ENCODE assay signal across 8 cellular contexts in the genomic region with DNA sequence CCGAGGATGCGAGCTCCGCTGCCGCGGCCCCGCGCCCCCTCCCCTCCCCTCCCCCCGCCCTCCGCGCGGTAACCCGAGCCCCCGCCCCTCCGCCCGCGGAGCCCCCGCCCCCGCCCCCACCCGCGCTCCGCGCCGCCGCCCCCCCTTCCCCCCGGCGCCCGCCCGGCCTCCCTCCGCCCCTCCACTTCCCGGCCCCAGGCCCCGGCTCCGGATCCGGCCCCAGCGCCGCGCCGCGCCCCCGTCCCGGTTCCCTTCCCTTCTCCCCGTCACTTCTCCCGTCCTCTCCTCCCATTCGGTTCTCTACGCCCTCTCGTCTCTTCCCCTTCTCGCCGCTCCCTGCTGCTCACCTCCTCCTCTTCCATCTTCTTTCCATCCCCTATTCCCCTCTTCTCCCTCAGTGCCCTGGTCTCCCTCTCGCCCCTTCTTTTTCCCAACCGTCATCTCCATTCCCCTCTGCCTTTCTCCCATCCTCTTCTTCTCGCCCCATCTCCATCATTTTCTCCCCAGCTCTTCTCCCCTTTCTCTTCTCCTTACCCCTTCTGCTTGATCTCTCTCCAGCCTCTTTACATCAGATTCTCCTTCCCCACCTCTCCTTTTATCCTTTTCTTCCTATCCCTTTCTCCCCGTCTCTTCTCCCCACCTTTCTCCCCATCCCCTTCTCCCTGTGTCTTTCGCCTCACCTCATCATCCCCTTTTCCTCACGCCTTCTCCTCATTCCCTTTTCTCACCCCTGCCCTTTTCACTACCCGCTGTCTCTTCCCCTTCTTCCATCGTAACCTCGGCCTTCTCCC. TPM values are rescaled to one million over a fixed set of nuclear protein-coding genes. Genes with fewer than 3 reads are reported as not detected.
A peak's percentile ranks its signal among the peaks of the same experiment; 100 is the strongest.
DNase-seq lines count a peak whose midpoint lies in the region; ATAC-seq and TF ChIP-seq lines count a peak whose summit lies in the region.

A gene with protein sequence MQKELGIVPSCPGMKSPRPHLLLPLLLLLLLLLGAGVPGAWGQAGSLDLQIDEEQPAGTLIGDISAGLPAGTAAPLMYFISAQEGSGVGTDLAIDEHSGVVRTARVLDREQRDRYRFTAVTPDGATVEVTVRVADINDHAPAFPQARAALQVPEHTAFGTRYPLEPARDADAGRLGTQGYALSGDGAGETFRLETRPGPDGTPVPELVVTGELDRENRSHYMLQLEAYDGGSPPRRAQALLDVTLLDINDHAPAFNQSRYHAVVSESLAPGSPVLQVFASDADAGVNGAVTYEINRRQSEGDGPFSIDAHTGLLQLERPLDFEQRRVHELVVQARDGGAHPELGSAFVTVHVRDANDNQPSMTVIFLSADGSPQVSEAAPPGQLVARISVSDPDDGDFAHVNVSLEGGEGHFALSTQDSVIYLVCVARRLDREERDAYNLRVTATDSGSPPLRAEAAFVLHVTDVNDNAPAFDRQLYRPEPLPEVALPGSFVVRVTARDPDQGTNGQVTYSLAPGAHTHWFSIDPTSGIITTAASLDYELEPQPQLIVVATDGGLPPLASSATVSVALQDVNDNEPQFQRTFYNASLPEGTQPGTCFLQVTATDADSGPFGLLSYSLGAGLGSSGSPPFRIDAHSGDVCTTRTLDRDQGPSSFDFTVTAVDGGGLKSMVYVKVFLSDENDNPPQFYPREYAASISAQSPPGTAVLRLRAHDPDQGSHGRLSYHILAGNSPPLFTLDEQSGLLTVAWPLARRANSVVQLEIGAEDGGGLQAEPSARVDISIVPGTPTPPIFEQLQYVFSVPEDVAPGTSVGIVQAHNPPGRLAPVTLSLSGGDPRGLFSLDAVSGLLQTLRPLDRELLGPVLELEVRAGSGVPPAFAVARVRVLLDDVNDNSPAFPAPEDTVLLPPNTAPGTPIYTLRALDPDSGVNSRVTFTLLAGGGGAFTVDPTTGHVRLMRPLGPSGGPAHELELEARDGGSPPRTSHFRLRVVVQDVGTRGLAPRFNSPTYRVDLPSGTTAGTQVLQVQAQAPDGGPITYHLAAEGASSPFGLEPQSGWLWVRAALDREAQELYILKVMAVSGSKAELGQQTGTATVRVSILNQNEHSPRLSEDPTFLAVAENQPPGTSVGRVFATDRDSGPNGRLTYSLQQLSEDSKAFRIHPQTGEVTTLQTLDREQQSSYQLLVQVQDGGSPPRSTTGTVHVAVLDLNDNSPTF (N-terminal part only) (minus strand): TSS at position 20 of the 791 bp plus-strand sequence. CDS start 14,196 bp downstream, outside the sequence.

- no peak within 1 kb of the TSS for H3K27ac Mint-ChIP-seq in T-helper 1 cell treated with Interleukin-12 subunit alpha and Interleukin-12 subunit beta and Interleukin-4 antibody, amounts not matched to agents 30 μg/mL and 1 μg/mL, for 36 hours

- no peak within 1 kb of the TSS for H3K27ac ChIP-seq in foreskin keratinocyte

- no peaks in the 10 kb centered on the region for H3K36me3 Mint-ChIP-seq in T-helper 1 cell treated with Interleukin-12 subunit alpha and Interleukin-12 subunit beta and Interleukin-4 antibody, amounts not matched to agents 30 μg/mL and 1 μg/mL, for 36 hours (ENCODE audit: low read depth)

- peak within 1 kb of the TSS; percentile 59 for H3K4me3 ChIP-seq in H7 (ENCODE audit: insufficient read depth, low read depth, low read length)

- TF ChIP-seq CTCF in foreskin keratinocyte (conservative IDR thresholded peaks at IDR 0.05): no peak
- TF ChIP-seq CTCF in omental fat pad (IDR thresholded peaks at IDR 0.05): no peak

- no peaks in the 10 kb centered on the region for H3K9me3 Mint-ChIP-seq in T-helper 1 cell treated with Interleukin-12 subunit alpha and Interleukin-12 subunit beta and Interleukin-4 antibody, amounts not matched to agents 30 μg/mL and 1 μg/mL, for 36 hours

- peak within 1 kb of the TSS; percentile 68 for H3K4me3 Mint-ChIP-seq in T-helper 1 cell treated with Interleukin-12 subunit alpha and Interleukin-12 subunit beta and Interleukin-4 antibody, amounts not matched to agents 30 μg/mL and 1 μg/mL, for 36 hours

- no peaks in the 10 kb centered on the region for H3K4me1 ChIP-seq in foreskin keratinocyte

- H3K27me3 Mint-ChIP-seq in T-helper 1 cell treated with Interleukin-12 subunit alpha and Interleukin-12 subunit beta and Interleukin-4 antibody, amounts not matched to agents 30 μg/mL and 1 μg/mL, for 36 hours (ENCODE audit: low read depth): peaks cover 17% of the 10 kb centered on the region

- ATAC-seq in foreskin keratinocyte: peak; percentile 14
- ATAC-seq in omental fat pad (ENCODE audit: low FRiP score): peak; percentile 59
- no peak for ATAC-seq in GM19452 (IDR thresholded peaks at IDR 0.05; ENCODE audit: unreplicated experiment)
- ATAC-seq in HG02840 (IDR thresholded peaks at IDR 0.05; ENCODE audit: low FRiP score, unreplicated experiment): no peak

- H3K4me1 Mint-ChIP-seq in T-helper 1 cell treated with Interleukin-12 subunit alpha and Interleukin-12 subunit beta and Interleukin-4 antibody, amounts not matched to agents 30 μg/mL and 1 μg/mL, for 36 hours (ENCODE audit: low read depth): peaks cover 2% of the 10 kb centered on the region

- H3K36me3 ChIP-seq in H7 (replicated peaks; ENCODE audit: control insufficient read depth, insufficient read depth, low read length): no peaks in the 10 kb centered on the region

- DNase-seq in H7 (peak; percentile 96), foreskin keratinocyte (no peak), omental fat pad (ENCODE audit: low spot score) (no peak), cortex of kidney (lab: John Stamatoyannopoulos, UW) (no peak), NCI-H510A (lab: John Stamatoyannopoulos, UW) (no peak)

- H3K27me3 ChIP-seq in H7 (ENCODE audit: control insufficient read depth, insufficient read depth, low read length) (peaks cover 24% of the 10 kb centered on the region), foreskin keratinocyte (peaks cover 93% of the 10 kb centered on the region)

RNA-seq across cellular contexts. Expression of the gene that starts here (rescaled TPM):
- total RNA-seq in H7 (2014; rRNA removed; shearing (Covaris generic)): 15.7 and 16.8 TPM in 2 replicates
- total RNA-seq in foreskin keratinocyte (0.03 and 0.11 TPM in 2 replicates), omental fat pad (10 to 100 TPM; 12.6 to 26.3 (median 19.4) TPM)
- 0.02 and 0.03 TPM in 2 replicates for polyA plus RNA-seq in foreskin keratinocyte

Comparison
In these comparisons a context has a peak if more than half of its experiments do, and no peak if none do; other contexts are left out.
1. RNA of the gene that starts here (total RNA-seq): 12.6 to 26.3 TPM in omental fat pad and 15.7 to 16.8 TPM in H7; 0.03 to 0.11 TPM in foreskin keratinocyte; every median in the first group is over 10 times any median in the second.
2. Peak in ATAC-seq in foreskin keratinocyte; RNA of the gene not detected or under 1 TPM.